Comparison of ENCODE assay signal across 8 cellular contexts in the genomic region with DNA sequence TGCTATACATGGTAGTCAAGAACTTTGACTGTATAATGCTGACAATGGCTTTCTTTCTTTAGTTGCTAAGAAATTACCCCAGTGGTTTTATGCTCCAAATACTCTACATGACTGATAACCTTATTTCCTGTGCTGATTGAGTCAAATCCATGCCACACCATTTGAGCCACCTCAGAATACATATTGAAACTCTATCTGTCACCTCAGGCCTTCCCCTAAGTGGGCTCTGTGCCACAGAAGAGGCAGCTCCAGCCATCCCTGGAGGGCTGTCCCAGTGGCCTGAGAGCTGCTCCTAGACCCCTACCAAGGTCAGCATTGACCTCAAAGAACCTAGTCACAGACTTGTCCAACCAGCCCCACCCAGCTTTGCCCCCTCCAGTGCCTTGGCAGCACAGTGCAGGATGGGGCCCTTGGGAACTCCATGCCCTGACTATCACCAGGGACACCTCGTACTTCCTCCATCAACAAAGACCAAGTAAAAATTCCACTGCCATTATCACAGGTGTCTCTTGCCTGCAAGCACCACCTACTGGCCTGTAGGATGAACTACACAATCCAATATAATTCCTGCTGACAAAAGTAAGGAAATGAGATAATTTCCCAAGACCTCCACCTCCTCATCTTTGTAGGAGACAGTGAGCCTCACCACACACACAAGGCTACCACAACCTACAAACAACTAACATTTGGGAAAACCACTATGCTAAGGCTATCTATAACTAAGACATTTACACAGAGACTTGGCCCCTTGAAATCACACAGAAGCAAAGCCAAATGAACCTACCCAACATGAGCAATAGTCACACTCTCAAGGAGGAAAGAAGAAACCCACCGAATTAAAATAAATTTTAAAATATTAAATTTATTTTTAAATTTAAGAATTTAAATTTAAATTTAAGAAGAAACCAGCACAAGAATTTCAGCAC.
DNase-seq lines count a peak whose midpoint lies in the region; ATAC-seq and TF ChIP-seq lines count a peak whose summit lies in the region.

No MANE protein-coding gene starts in this region.

- ATAC-seq in GM18868 (IDR thresholded peaks at IDR 0.05; ENCODE audit: unreplicated experiment) (peak; percentile 80), HG02973 (IDR thresholded peaks at IDR 0.05; ENCODE audit: unreplicated experiment) (peak; percentile 83)
- no peak for ATAC-seq in activated CD4-positive, CD25-positive, alpha-beta regulatory T cell treated with anti-CD3 and anti-CD28 coated beads, Interleukin-2, amount 50 U/mL, for 24 hours
- no peak for ATAC-seq in naive thymus-derived CD8-positive, alpha-beta T cell

- no peaks in the 10 kb centered on the region for H3K79me2 ChIP-seq in OCI-LY3 (ENCODE audit: low read length)

- H3K4me1 Mint-ChIP-seq in naive thymus-derived CD8-positive, alpha-beta T cell, result no peaks in the 10 kb centered on the region

- peak; percentile 8 to 31 for DNase-seq in AML-193 (lab: John Stamatoyannopoulos, UW)
- peak; percentile 9 for DNase-seq in fibroblast of the conjunctiva (ENCODE audit: low read depth)
- no peak for DNase-seq in naive thymus-derived CD8-positive, alpha-beta T cell
- DNase-seq in activated T-cell treated with anti-CD3 and anti-CD28 coated beads, Interleukin-2, amount 50 U/mL, for 1 hour, result no peak

- no peak overlapping the region; the same call in 1 of the 2 replicates for H2AFZ ChIP-seq in OCI-LY3 (ENCODE audit: low read depth, low read length)

- H3K9me3 Mint-ChIP-seq in naive thymus-derived CD8-positive, alpha-beta T cell, result peaks cover 10 to 40% (median 30%) of the 10 kb centered on the region in 9 donors

- H3K4me3 Mint-ChIP-seq in naive thymus-derived CD8-positive, alpha-beta T cell, result no peak overlapping the region

- POLR2A ChIA-PET in naive thymus-derived CD8-positive, alpha-beta T cell (lab: Charles Lee), result no interaction called here

- H3K9me3 ChIP-seq in OCI-LY3 (ENCODE audit: insufficient read depth, low read length), result peaks cover 16% of the 10 kb centered on the region; the same call in 1 of the 2 replicates

- no peaks in the 10 kb centered on the region for H3K36me3 ChIP-seq in OCI-LY3 (replicated peaks; ENCODE audit: low read depth, low read length)

- no peaks in the 10 kb centered on the region for H4K20me1 ChIP-seq in OCI-LY3 (ENCODE audit: insufficient read depth, low read length)

- no peak overlapping the region for H3K4me3 ChIP-seq in OCI-LY3 (ENCODE audit: low read length)

- H3K4me1 ChIP-seq in OCI-LY3 (ENCODE audit: low read length), result peaks cover 13% of the 10 kb centered on the region

- TF ChIP-seq CTCF in OCI-LY3 (IDR thresholded peaks at IDR 0.05; ENCODE audit: low read depth, low read length), result peak; percentile 76

- H3K36me3 Mint-ChIP-seq in naive thymus-derived CD8-positive, alpha-beta T cell, result peaks cover 0 to 5% (median 2%) of the 10 kb centered on the region in 3 donors

- peak overlapping the region; percentile 18; the same call in 1 of the 2 replicates for H3K4me2 ChIP-seq in OCI-LY3 (ENCODE audit: low read length)

- no peak overlapping the region for H3K9ac ChIP-seq in OCI-LY3 (ENCODE audit: low read length)

- peaks cover 13% of the 10 kb centered on the region; the same call in 1 of the 2 replicates for H3K27me3 ChIP-seq in OCI-LY3 (ENCODE audit: low read depth, low read length)

- no peak overlapping the region for H3K27ac Mint-ChIP-seq in naive thymus-derived CD8-positive, alpha-beta T cell

- H3K27me3 Mint-ChIP-seq in naive thymus-derived CD8-positive, alpha-beta T cell, result no peaks in the 10 kb centered on the region

- no peak overlapping the region for H3K27ac ChIP-seq in OCI-LY3 (ENCODE audit: low read length)

Comparison
In these comparisons a context has a peak if more than half of its experiments do, and no peak if none do; other contexts are left out.
1. DNase-seq: peak in AML-193 (2 of 2) and fibroblast of the conjunctiva (single experiment); none in naive thymus-derived CD8-positive, alpha-beta T cell (0 of 10) and activated T-cell treated with anti-CD3 and anti-CD28 coated beads, Interleukin-2, amount 50 U/mL, for 1 hour (single experiment).
2. ATAC-seq: peak in GM18868 (single experiment) and HG02973 (single experiment); none in activated CD4-positive, CD25-positive, alpha-beta regulatory T cell treated with anti-CD3 and anti-CD28 coated beads, Interleukin-2, amount 50 U/mL, for 24 hours (0 of 2) and naive thymus-derived CD8-positive, alpha-beta T cell (0 of 2).